2 cellular contexts compared by ENCODE assay signal in the genomic region with DNA sequence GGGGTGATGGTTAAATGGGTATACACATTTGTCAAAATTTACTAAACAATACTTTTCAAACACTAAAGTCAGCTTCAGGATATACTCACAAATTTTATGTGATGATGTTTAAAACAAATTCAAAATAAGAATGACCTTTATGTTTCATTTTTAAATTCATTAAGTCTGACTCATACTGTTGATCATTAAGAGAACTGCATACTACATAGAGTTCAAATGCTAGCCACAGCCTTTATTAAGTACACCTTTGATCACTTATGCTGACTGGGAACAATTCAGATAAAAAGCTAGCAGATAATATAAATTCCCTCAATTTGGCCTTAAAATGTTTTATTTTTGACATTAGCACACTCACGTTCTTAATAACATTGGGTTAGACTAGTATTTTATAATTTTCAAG.
TF ChIP-seq lines count a peak whose summit lies in the region.

No MANE protein-coding gene starts in this region.

TF ChIP-seq in IMR-90, 13 proteins besides CTCF, POLR2A, EP300 and RAD21:
- TF ChIP-seq, protein P1, sequence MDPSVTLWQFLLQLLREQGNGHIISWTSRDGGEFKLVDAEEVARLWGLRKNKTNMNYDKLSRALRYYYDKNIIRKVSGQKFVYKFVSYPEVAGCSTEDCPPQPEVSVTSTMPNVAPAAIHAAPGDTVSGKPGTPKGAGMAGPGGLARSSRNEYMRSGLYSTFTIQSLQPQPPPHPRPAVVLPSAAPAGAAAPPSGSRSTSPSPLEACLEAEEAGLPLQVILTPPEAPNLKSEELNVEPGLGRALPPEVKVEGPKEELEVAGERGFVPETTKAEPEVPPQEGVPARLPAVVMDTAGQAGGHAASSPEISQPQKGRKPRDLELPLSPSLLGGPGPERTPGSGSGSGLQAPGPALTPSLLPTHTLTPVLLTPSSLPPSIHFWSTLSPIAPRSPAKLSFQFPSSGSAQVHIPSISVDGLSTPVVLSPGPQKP (IDR thresholded peaks at IDR 0.05; ENCODE audit: borderline replicate concordance, low read depth, low read length) = no peak
- no peak for TF ChIP-seq CEBPB (IDR thresholded peaks at IDR 0.05; ENCODE audit: low read depth, low read length)
- no peak for TF ChIP-seq SMC3 (IDR thresholded peaks at IDR 0.05; ENCODE audit: low read depth, low read length)
- no peak for TF ChIP-seq CHD1 (IDR thresholded peaks at IDR 0.05; ENCODE audit: low read depth, low read length)
- no peak for TF ChIP-seq RFX5 (IDR thresholded peaks at IDR 0.05; ENCODE audit: low read depth, low read length)
- no peak for TF ChIP-seq MAZ (IDR thresholded peaks at IDR 0.05; ENCODE audit: borderline replicate concordance, low read depth, low read length)
- TF ChIP-seq FOS (IDR thresholded peaks at IDR 0.05; ENCODE audit: low read depth, low read length) = no peak
- no peak for TF ChIP-seq MAFK (IDR thresholded peaks at IDR 0.05; ENCODE audit: low read depth, low read length)
- no peak for TF ChIP-seq USF2 (IDR thresholded peaks at IDR 0.05; ENCODE audit: low read depth, low read length)
- no peak for TF ChIP-seq MXI1 (IDR thresholded peaks at IDR 0.05; ENCODE audit: borderline replicate concordance, low read depth, low read length)
- no peak for TF ChIP-seq RCOR1 (IDR thresholded peaks at IDR 0.05; ENCODE audit: insufficient replicate concordance, low read length)
- no peak for TF ChIP-seq BHLHE40 (IDR thresholded peaks at IDR 0.05; ENCODE audit: low read depth, low read length)

TF ChIP-seq in HepG2, 621 proteins besides CTCF, POLR2A, EP300 and RAD21:
- TF ChIP-seq ZNF737 (CRISPR knock-in tag; IDR thresholded peaks at IDR 0.05; ENCODE audit: borderline replicate concordance) (no peak), MAFF (IDR thresholded peaks at IDR 0.05; ENCODE audit: low read depth, low read length) (peak; percentile 25; the same call in 1 of the 2 replicates), FOXM1 (CRISPR knock-in tag; IDR thresholded peaks at IDR 0.05) (no peak), POLR2AphosphoS5 (IDR thresholded peaks at IDR 0.05; ENCODE audit: low read depth, low read length) (no peak), MAFK (conservative IDR thresholded peaks at IDR 0.05 in 1 of 2, IDR thresholded peaks at IDR 0.05 in 1 of 2; ENCODE audit: low read length in 2 of 2) (peak in 1 of 2 experiments; percentile 39; a peak in 2 of 4 replicates), ATF7 (IDR thresholded peaks at IDR 0.05) (no peak), ATF7 (CRISPR knock-in tag; IDR thresholded peaks at IDR 0.05) (no peak)
- TF ChIP-seq, protein P2, sequence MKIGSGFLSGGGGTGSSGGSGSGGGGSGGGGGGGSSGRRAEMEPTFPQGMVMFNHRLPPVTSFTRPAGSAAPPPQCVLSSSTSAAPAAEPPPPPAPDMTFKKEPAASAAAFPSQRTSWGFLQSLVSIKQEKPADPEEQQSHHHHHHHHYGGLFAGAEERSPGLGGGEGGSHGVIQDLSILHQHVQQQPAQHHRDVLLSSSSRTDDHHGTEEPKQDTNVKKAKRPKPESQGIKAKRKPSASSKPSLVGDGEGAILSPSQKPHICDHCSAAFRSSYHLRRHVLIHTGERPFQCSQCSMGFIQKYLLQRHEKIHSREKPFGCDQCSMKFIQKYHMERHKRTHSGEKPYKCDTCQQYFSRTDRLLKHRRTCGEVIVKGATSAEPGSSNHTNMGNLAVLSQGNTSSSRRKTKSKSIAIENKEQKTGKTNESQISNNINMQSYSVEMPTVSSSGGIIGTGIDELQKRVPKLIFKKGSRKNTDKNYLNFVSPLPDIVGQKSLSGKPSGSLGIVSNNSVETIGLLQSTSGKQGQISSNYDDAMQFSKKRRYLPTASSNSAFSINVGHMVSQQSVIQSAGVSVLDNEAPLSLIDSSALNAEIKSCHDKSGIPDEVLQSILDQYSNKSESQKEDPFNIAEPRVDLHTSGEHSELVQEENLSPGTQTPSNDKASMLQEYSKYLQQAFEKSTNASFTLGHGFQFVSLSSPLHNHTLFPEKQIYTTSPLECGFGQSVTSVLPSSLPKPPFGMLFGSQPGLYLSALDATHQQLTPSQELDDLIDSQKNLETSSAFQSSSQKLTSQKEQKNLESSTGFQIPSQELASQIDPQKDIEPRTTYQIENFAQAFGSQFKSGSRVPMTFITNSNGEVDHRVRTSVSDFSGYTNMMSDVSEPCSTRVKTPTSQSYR (CRISPR knock-in tag; IDR thresholded peaks at IDR 0.05; ENCODE audit: borderline replicate concordance) = no peak
